1 cellular context compared by ENCODE assay signal in genomic region chr5:96226941-96227552, GRCh38.
TF ChIP-seq lines count a peak whose summit lies in the region.

No MANE protein-coding gene starts in this region.

TF ChIP-seq in SK-N-SH, 30 proteins besides CTCF, POLR2A, EP300 and RAD21 (continued from another document):
- TF ChIP-seq FOSL2 (IDR thresholded peaks at IDR 0.05; ENCODE audit: borderline replicate concordance, low read depth) (peak; percentile 63; the same call in 1 of the 2 replicates), POLR2AphosphoS5 (IDR thresholded peaks at IDR 0.05; ENCODE audit: low read depth, low read length) (peak; percentile 68; the same call in 1 of the 2 replicates), ELF1 (IDR thresholded peaks at IDR 0.05) (no peak), TAF1 (IDR thresholded peaks at IDR 0.05; ENCODE audit: borderline replicate concordance, low read depth, low read length) (peak; percentile 30; the same call in 1 of the 2 replicates), CHD2 (IDR thresholded peaks at IDR 0.05; ENCODE audit: low read length, partially characterized antibody) (no peak), RFX5 (IDR thresholded peaks at IDR 0.05; ENCODE audit: low read length) (no peak), JUND (IDR thresholded peaks at IDR 0.05) (peak; percentile 56), FOXJ3 (CRISPR knock-in tag; IDR thresholded peaks at IDR 0.05) (no peak), NRF1 (IDR thresholded peaks at IDR 0.05; ENCODE audit: low read depth, low read length) (no peak), RXRA (IDR thresholded peaks at IDR 0.05; ENCODE audit: borderline replicate concordance, low read depth) (peak; percentile 68)
- TF ChIP-seq, protein P1, sequence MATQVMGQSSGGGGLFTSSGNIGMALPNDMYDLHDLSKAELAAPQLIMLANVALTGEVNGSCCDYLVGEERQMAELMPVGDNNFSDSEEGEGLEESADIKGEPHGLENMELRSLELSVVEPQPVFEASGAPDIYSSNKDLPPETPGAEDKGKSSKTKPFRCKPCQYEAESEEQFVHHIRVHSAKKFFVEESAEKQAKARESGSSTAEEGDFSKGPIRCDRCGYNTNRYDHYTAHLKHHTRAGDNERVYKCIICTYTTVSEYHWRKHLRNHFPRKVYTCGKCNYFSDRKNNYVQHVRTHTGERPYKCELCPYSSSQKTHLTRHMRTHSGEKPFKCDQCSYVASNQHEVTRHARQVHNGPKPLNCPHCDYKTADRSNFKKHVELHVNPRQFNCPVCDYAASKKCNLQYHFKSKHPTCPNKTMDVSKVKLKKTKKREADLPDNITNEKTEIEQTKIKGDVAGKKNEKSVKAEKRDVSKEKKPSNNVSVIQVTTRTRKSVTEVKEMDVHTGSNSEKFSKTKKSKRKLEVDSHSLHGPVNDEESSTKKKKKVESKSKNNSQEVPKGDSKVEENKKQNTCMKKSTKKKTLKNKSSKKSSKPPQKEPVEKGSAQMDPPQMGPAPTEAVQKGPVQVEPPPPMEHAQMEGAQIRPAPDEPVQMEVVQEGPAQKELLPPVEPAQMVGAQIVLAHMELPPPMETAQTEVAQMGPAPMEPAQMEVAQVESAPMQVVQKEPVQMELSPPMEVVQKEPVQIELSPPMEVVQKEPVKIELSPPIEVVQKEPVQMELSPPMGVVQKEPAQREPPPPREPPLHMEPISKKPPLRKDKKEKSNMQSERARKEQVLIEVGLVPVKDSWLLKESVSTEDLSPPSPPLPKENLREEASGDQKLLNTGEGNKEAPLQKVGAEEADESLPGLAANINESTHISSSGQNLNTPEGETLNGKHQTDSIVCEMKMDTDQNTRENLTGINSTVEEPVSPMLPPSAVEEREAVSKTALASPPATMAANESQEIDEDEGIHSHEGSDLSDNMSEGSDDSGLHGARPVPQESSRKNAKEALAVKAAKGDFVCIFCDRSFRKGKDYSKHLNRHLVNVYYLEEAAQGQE (IDR thresholded peaks at IDR 0.05; ENCODE audit: low read depth, low read length): no peak
- TF ChIP-seq, protein P2, sequence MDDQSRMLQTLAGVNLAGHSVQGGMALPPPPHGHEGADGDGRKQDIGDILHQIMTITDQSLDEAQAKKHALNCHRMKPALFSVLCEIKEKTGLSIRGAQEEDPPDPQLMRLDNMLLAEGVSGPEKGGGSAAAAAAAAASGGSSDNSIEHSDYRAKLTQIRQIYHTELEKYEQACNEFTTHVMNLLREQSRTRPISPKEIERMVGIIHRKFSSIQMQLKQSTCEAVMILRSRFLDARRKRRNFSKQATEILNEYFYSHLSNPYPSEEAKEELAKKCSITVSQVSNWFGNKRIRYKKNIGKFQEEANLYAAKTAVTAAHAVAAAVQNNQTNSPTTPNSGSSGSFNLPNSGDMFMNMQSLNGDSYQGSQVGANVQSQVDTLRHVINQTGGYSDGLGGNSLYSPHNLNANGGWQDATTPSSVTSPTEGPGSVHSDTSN (IDR thresholded peaks at IDR 0.05): peak; percentile 71
